Comparison of ENCODE assay signal across 18 cellular contexts in the genomic region with DNA sequence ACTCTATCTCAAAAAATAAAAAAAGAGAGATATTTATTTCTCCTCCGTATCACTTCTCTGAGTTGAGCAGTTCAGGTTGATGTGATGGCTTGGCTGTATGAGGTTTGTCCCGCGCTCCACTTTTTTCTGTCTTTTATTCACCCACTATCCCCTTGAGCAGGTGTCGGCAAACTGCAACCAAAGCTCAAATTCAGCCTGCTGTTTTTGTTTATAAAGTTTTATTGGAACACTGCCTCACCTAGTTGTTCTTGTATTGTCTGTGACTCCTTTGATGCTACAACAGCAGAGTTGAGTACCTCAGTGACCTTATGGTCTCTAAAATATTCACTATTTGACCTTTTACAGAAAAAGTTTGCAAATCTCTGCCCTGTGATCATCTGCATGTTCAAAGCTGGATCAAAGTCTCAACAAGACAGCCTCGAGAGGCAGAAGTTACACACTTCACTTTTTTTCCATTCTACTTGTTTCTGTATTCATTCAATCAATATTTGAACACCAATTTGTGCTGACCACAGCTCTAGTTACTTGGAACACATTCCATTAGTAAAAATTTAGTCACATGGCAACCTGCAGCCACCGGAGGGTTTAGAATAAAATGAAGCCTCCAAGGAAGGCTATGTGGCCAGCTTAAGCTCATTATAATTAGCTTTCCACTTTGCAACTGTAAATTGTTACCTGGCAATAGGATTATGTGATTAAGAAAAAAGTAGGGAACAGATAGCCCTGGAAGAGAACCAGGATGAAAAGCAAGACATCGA.
DNase-seq lines count a peak whose midpoint lies in the region; ATAC-seq, FAIRE-seq and TF ChIP-seq lines count a peak whose summit lies in the region.
"Had no signal": no experiment of that assay in that cellular context is flagged by ENCODE, and none has a peak within 500 bp of the region (broad histone marks: within the 10 kb centered on the region; RNA-seq: fewer than 3 reads in every experiment).

No MANE protein-coding gene starts in this region.

- H3K4me2 ChIP-seq in A549: no peak overlapping the region
- H3K4me2 ChIP-seq in HepG2 (ENCODE audit: low read depth, low read length): no peak overlapping the region
- H3K4me2 ChIP-seq: GM23338 had no signal

- no peaks in the 10 kb centered on the region for H3K36me3 ChIP-seq in HepG2 (replicated peaks in 1 of 2; ENCODE audit: control insufficient read depth in 1 of 2, insufficient read depth in 2 of 2, low read length in 2 of 2)
- no peaks in the 10 kb centered on the region for H3K36me3 ChIP-seq in spleen

- H2AFZ ChIP-seq in HepG2 (ENCODE audit: low read length): no peak overlapping the region
- H2AFZ ChIP-seq: GM23338 had no signal

- ATAC-seq in A549: no peak
- no peak for ATAC-seq in HepG2
- no peak for ATAC-seq in HG02884 (IDR thresholded peaks at IDR 0.05; ENCODE audit: unreplicated experiment)
- ATAC-seq: GM23338, K562 had no signal

- no peak for TF ChIP-seq CTCF in A549 (IDR thresholded peaks at IDR 0.05)
- TF ChIP-seq CTCF in HepG2 (CRISPR knock-in tag; IDR thresholded peaks at IDR 0.05): no peak
- no peak for TF ChIP-seq CTCF in retinal pigment epithelial cell (conservative IDR thresholded peaks at IDR 0.05; ENCODE audit: low read depth, low read length)
- no peak for TF ChIP-seq CTCF in spleen (IDR thresholded peaks at IDR 0.05 in 8 of 11, conservative IDR thresholded peaks at IDR 0.05 in 3 of 11)

- H3K27me3 ChIP-seq in HepG2 (ENCODE audit: control insufficient read depth in 1 of 2, insufficient read depth in 2 of 2, low read length in 2 of 2): no peaks in the 10 kb centered on the region
- H3K27me3 ChIP-seq in spleen (replicated peaks in 1 of 7): peaks cover 0 to 5% (median 0%) of the 10 kb centered on the region in 7 donors

- H3K9me3 ChIP-seq in A549 (no peaks in the 10 kb centered on the region), HepG2 (ENCODE audit: low read length) (peaks cover 14% of the 10 kb centered on the region; the same call in 1 of the 2 replicates), spleen (no peaks in the 10 kb centered on the region)

- TF ChIP-seq EP300 in A549 (IDR thresholded peaks at IDR 0.05) (no peak), HepG2 (IDR thresholded peaks at IDR 0.05; ENCODE audit: low read depth in 2 of 2, low read length in 2 of 2) (no peak), HepG2 (CRISPR knock-in tag; IDR thresholded peaks at IDR 0.05; ENCODE audit: borderline replicate concordance) (no peak)

- TF ChIP-seq POLR2A in A549 (IDR thresholded peaks at IDR 0.05; ENCODE audit: low read length) (no peak), HepG2 (IDR thresholded peaks at IDR 0.05; ENCODE audit: insufficient read depth in 1 of 2, low read depth in 2 of 2, low read length in 2 of 2) (no peak), spleen (IDR thresholded peaks at IDR 0.05) (no peak)

- H3K27ac ChIP-seq in A549 (no peak overlapping the region), HepG2 (ENCODE audit: extremely low read length, insufficient read depth, low read length) (no peak overlapping the region), spleen (no peak overlapping the region)
- H3K27ac ChIP-seq: HL-60 had no signal

- H4K20me1 ChIP-seq in HepG2 (ENCODE audit: insufficient read depth, low read length): no peaks in the 10 kb centered on the region

- FAIRE-seq in A549 (lab: Jason Lieb, UNC) (no peak), HepG2 (lab: Jason Lieb, UNC) (no peak)
- FAIRE-seq: D721Med, GM12892, K562 had no signal

- POLR2A ChIA-PET in A549 (lab: Yijun Ruan, JAX): no interaction called here
- POLR2A ChIA-PET in HepG2 (lab: Yijun Ruan, JAX): no interaction called here

- H3K4me1 ChIP-seq in A549 (no peaks in the 10 kb centered on the region), HepG2 (ENCODE audit: insufficient read depth, low read length) (peaks cover 29% of the 10 kb centered on the region), spleen (no peaks in the 10 kb centered on the region)

- no peak overlapping the region for H3K4me3 ChIP-seq in A549
- no peak overlapping the region for H3K4me3 ChIP-seq in HepG2 (replicated peaks in 1 of 3; ENCODE audit: insufficient read depth in 1 of 3, low read depth in 2 of 3, low read length in 3 of 3)
- no peak overlapping the region for H3K4me3 ChIP-seq in retinal pigment epithelial cell (ENCODE audit: low read length)
- H3K4me3 ChIP-seq in spleen: no peak overlapping the region
- H3K4me3 ChIP-seq: GM23338, K562 had no signal

- no peak for TF ChIP-seq RAD21 in A549 (conservative IDR thresholded peaks at IDR 0.05 in 1 of 2, IDR thresholded peaks at IDR 0.05 in 1 of 2)
- no peak for TF ChIP-seq RAD21 in HepG2 (CRISPR knock-in tag; IDR thresholded peaks at IDR 0.05)

- no peak for DNase-seq in A549 (ENCODE audit: low read depth in 1 of 2, low spot score in 1 of 2)
- peak; percentile 37 for DNase-seq in NCI-H82 treated with DMSO at 0.1 percent for 48 hours (lab: John Stamatoyannopoulos, UW; ENCODE audit: unreplicated experiment)
- no peak for DNase-seq in HepG2 (ENCODE audit: low spot score)
- DNase-seq in retinal pigment epithelial cell (ENCODE audit: low read depth): peak; percentile 87
- no peak for DNase-seq in stimulated activated CD4-positive, alpha-beta T cell treated with anti-CD3 and anti-CD28 coated beads, Interleukin-4, amount 100 ng/mL, for 4 hours
- no peak for DNase-seq in spleen
- DNase-seq: ACHN; C1 segment of cervical spinal cord; CD4-positive, alpha-beta T cell; DND-41; GDM1; H7 had no signal

- no TSS peak for BruUV-seq in HepG2 (replicated peaks; lab: Mats Ljungman, UMichigan)

- no peaks in the 10 kb centered on the region for H3K79me2 ChIP-seq in HepG2 (ENCODE audit: insufficient read depth, low read length)

- in situ Hi-C loops in HepG2 (cut with HindIII; ENCODE audit: extremely low pct_ligation_motif_present, low pct_unique_long_range_greater_than_20kb): no loop called here

- 41% methylated on average over 7 of the region's 7 CpGs for WGBS in A549 (ENCODE audit: missing lambda C conversion rate)
- 53% methylated on average over 7 of the region's 7 CpGs for WGBS in HepG2 (ENCODE audit: low lambda C conversion rate)
- 78 to 93% (median 84%) methylated on average over 7 of the region's 7 CpGs for WGBS in spleen, 5 donors

- no peak overlapping the region for H3K9ac ChIP-seq in HepG2 (ENCODE audit: insufficient read depth, low read depth, low read length)

- CTCF ChIA-PET in A549 (lab: Yijun Ruan, JAX): interaction anchor here (0.7 to 1.4 kb wide), 4 partner anchors 19 to 1423 kb away, joined by 3 to 5 read pairs (median 3); no protein-coding TSS in a partner anchor
- CTCF ChIA-PET in HepG2 (lab: Yijun Ruan, JAX; ENCODE audit: low intra/inter-chr PET ratio, low total read pairs): no interaction called here

- intact Hi-C loops in HepG2 (cut with micrococcal nuclease; ENCODE audit: unreplicated experiment): no loop called here
- intact Hi-C loops in spleen (cut with DNase I; ENCODE audit: low total_unique reads): loop anchor here (5.0 kb wide), 1 partner anchor 1002 kb away; no protein-coding TSS in a partner anchor

TF ChIP-seq in A549, 52 proteins besides CTCF, POLR2A, EP300 and RAD21:
- TF ChIP-seq CHD4 (IDR thresholded peaks at IDR 0.05; ENCODE audit: borderline replicate concordance) (no peak), MAFK (IDR thresholded peaks at IDR 0.05; ENCODE audit: partially characterized antibody) (peak; percentile 5)

Comparison
In these comparisons a context has a peak if more than half of its experiments do, and no peak if none do; other contexts are left out.
1. DNase-seq: peak in NCI-H82 treated with DMSO at 0.1 percent for 48 hours (single experiment) and retinal pigment epithelial cell (single experiment); none in A549 (0 of 2), HepG2 (single experiment), stimulated activated CD4-positive, alpha-beta T cell treated with anti-CD3 and anti-CD28 coated beads, Interleukin-4, amount 100 ng/mL, for 4 hours (0 of 2) and spleen (single experiment).